In genomic region chr12:2246358-2246757, GRCh38 we compare ENCODE assay signal across 18 cellular contexts.
A peak's percentile ranks its signal among the peaks of the same experiment; 100 is the strongest.
DNase-seq lines count a peak whose midpoint lies in the region; ATAC-seq and TF ChIP-seq lines count a peak whose summit lies in the region.
"Had no signal": no experiment of that assay in that cellular context is flagged by ENCODE, and none has a peak within 500 bp of the region (broad histone marks: within the 10 kb centered on the region; RNA-seq: fewer than 3 reads in every experiment).

No MANE protein-coding gene starts in this region.

- H3K36me3 ChIP-seq in left ventricle myocardium inferior = no peaks in the 10 kb centered on the region
- H3K36me3 ChIP-seq in heart left ventricle = no peaks in the 10 kb centered on the region
- H3K36me3 ChIP-seq in OCI-LY7 (ENCODE audit: insufficient read depth, low read length) = no peaks in the 10 kb centered on the region
- H3K36me3 ChIP-seq in muscle layer of colon (ENCODE audit: insufficient read depth, low read length) = no peaks in the 10 kb centered on the region
- no peaks in the 10 kb centered on the region for H3K36me3 ChIP-seq in transverse colon
- H3K36me3 ChIP-seq: SJCRH30 had no signal

- CTCF ChIA-PET in OCI-LY7 (lab: Charles Lee; ENCODE audit: unreplicated experiment) = no interaction called here

- H3K4me2 ChIP-seq in OCI-LY7 (ENCODE audit: low read length) = peak overlapping the region; percentile 71

- no peaks in the 10 kb centered on the region for H4K20me1 ChIP-seq in OCI-LY7 (ENCODE audit: insufficient read depth, low read length)

- no peak for ATAC-seq in heart left ventricle
- no peak for ATAC-seq in HG03135 (IDR thresholded peaks at IDR 0.05; ENCODE audit: unreplicated experiment)
- ATAC-seq: Panc1 had no signal

- TF ChIP-seq EP300 in transverse colon (IDR thresholded peaks at IDR 0.05; ENCODE audit: low read depth) = no peak

- no peaks in the 10 kb centered on the region for H3K79me2 ChIP-seq in OCI-LY7 (ENCODE audit: insufficient read depth, low read depth, low read length)

- POLR2A ChIA-PET in OCI-LY7 (lab: Charles Lee) = interaction anchor here (1.1 to 2.8 kb wide), 3 partner anchors 10 to 13 kb away, joined by 4 to 7 read pairs (median 6); no protein-coding TSS in a partner anchor

- H3K4me3 ChIP-seq in left ventricle myocardium inferior = no peak overlapping the region
- no peak overlapping the region for H3K4me3 ChIP-seq in heart left ventricle
- no peak overlapping the region for H3K4me3 ChIP-seq in OCI-LY7 (ENCODE audit: low read depth, low read length, poor library complexity, severe bottlenecking)
- H3K4me3 ChIP-seq in muscle layer of colon (ENCODE audit: low read depth in 1 of 2, low read length in 2 of 2) = no peak overlapping the region
- H3K4me3 ChIP-seq in transverse colon = no peak overlapping the region
- H3K4me3 ChIP-seq: SJCRH30 had no signal

- H3K9ac ChIP-seq in muscle layer of colon (ENCODE audit: low read length) = no peak overlapping the region

- H3K27ac ChIP-seq in left ventricle myocardium inferior (replicated peaks) (peak overlapping the region; percentile 89), heart left ventricle (peak overlapping the region in 5 of 12 donors; percentile 32 to 92 (median 66)), OCI-LY7 (ENCODE audit: low read depth, low read length, poor library complexity, severe bottlenecking) (peak overlapping the region; percentile 99), muscle layer of colon (ENCODE audit: low read depth, low read length) (peak overlapping the region; percentile 10), transverse colon (peak overlapping the region in 3 of 4 donors; percentile 1 to 82 (median 76))
- H3K27ac ChIP-seq: 22Rv1, SJCRH30 had no signal

- WGBS in heart left ventricle, 4 donors = 67 to 80% (median 75%) methylated on average over 10 of the region's 10 CpGs
- 89% methylated on average over 10 of the region's 10 CpGs; no CpG with 5 or more reads in 1 of the 2 donors for WGBS in transverse colon (ENCODE audit: low coverage in 1 of 2), 2 donors

- no TSS peak for BruUV-seq in OCI-LY7 (replicated peaks; lab: Mats Ljungman, UMichigan)

- H3K4me1 ChIP-seq in left ventricle myocardium inferior (peaks cover 100% of the 10 kb centered on the region), heart left ventricle (peaks cover 0 to 96% (median 55%) of the 10 kb centered on the region in 12 donors), OCI-LY7 (ENCODE audit: insufficient read depth, low read length, poor library complexity, severe bottlenecking) (peaks cover 88% of the 10 kb centered on the region), muscle layer of colon (ENCODE audit: insufficient read depth, low read length) (peaks cover 74% of the 10 kb centered on the region), transverse colon (peaks cover 4 to 28% (median 13%) of the 10 kb centered on the region in 4 donors)
- H3K4me1 ChIP-seq: SJCRH30 had no signal

- in situ Hi-C loops in transverse colon (cut with MboI; ENCODE audit: low pct_ligation_motif_present in 1 of 4, low pct_unique_long_range_greater_than_20kb in 1 of 4, low sequenced_read_pairs in 3 of 4) = no loop called here

- TF ChIP-seq POLR2A in heart left ventricle (IDR thresholded peaks at IDR 0.05) = no peak
- TF ChIP-seq POLR2A in transverse colon (IDR thresholded peaks at IDR 0.05) = no peak

- H3K27me3 ChIP-seq in left ventricle myocardium inferior (ENCODE audit: low read depth) (no peaks in the 10 kb centered on the region), heart left ventricle (no peaks in the 10 kb centered on the region), muscle layer of colon (ENCODE audit: control insufficient read depth in 1 of 2, insufficient read depth in 2 of 2, low read length in 2 of 2) (no peaks in the 10 kb centered on the region), transverse colon (no peaks in the 10 kb centered on the region)

- intact Hi-C loops in left ventricle myocardium inferior (cut with micrococcal nuclease) = no loop called here
- intact Hi-C loops in heart left ventricle (cut with DNase I) = no loop called here
- intact Hi-C loops in OCI-LY7 (cut with micrococcal nuclease; ENCODE audit: unreplicated experiment) = no loop called here
- intact Hi-C loops in transverse colon (cut with DNase I; ENCODE audit: low total_unique reads) = no loop called here

- H3K9me2 ChIP-seq in OCI-LY7 (ENCODE audit: insufficient read depth, low read length) = no peaks in the 10 kb centered on the region

- peak overlapping the region; percentile 83 for H2AFZ ChIP-seq in OCI-LY7 (ENCODE audit: low read length)

- DNase-seq in left ventricle myocardium inferior = no peak
- DNase-seq in heart left ventricle = no peak
- DNase-seq in OCI-LY7 (ENCODE audit: low spot score) = no peak
- no peak for DNase-seq in transverse colon
- DNase-seq in occipital lobe (lab: John Stamatoyannopoulos, UW) = no peak
- no peak for DNase-seq in NCI-H1417 (lab: John Stamatoyannopoulos, UW)
- DNase-seq: AML-193, DMS79 treated with DMSO at 0.1 percent for 48 hours, GDM1, HCEC 1CT, NCI-H1105, NCI-H1694, NCI-H510A treated with DMSO at 0.1 percent for 48 hours, SJCRH30 had no signal

- TF ChIP-seq CTCF in left ventricle myocardium inferior (IDR thresholded peaks at IDR 0.05; ENCODE audit: borderline replicate concordance) (no peak), heart left ventricle (IDR thresholded peaks at IDR 0.05) (no peak), OCI-LY7 (conservative IDR thresholded peaks at IDR 0.05; ENCODE audit: low read length) (no peak), transverse colon (IDR thresholded peaks at IDR 0.05) (no peak)

- H3K9me3 ChIP-seq in left ventricle myocardium inferior (replicated peaks) = no peaks in the 10 kb centered on the region
- H3K9me3 ChIP-seq in heart left ventricle = no peaks in the 10 kb centered on the region
- no peaks in the 10 kb centered on the region for H3K9me3 ChIP-seq in OCI-LY7 (ENCODE audit: low read length)
- no peaks in the 10 kb centered on the region for H3K9me3 ChIP-seq in muscle layer of colon (ENCODE audit: low read length)
- H3K9me3 ChIP-seq in transverse colon = no peaks in the 10 kb centered on the region
- H3K9me3 ChIP-seq: SJCRH30 had no signal
